In genomic region chr5:132522067-132522466, GRCh38 we compare ENCODE assay signal across 3 cellular contexts. TPM values are rescaled to one million over a fixed set of nuclear protein-coding genes. Genes with fewer than 3 reads are reported as not detected.
"Had no signal": no experiment of that assay in that cellular context is flagged by ENCODE, and none has a peak within 500 bp of the region (broad histone marks: within the 10 kb centered on the region; RNA-seq: fewer than 3 reads in every experiment).

No MANE protein-coding gene starts in this region.

RNA-seq across cellular contexts. Expression of gene IL5, which starts 21.3 kb away (rescaled TPM):
- total RNA-seq: activated B cell treated with CpG ODN at 0.5 μM for 24 hours, T-helper 17 cell, WTC11 had no signal
